ENCODE assay signal across 25 cellular contexts in the genomic region with DNA sequence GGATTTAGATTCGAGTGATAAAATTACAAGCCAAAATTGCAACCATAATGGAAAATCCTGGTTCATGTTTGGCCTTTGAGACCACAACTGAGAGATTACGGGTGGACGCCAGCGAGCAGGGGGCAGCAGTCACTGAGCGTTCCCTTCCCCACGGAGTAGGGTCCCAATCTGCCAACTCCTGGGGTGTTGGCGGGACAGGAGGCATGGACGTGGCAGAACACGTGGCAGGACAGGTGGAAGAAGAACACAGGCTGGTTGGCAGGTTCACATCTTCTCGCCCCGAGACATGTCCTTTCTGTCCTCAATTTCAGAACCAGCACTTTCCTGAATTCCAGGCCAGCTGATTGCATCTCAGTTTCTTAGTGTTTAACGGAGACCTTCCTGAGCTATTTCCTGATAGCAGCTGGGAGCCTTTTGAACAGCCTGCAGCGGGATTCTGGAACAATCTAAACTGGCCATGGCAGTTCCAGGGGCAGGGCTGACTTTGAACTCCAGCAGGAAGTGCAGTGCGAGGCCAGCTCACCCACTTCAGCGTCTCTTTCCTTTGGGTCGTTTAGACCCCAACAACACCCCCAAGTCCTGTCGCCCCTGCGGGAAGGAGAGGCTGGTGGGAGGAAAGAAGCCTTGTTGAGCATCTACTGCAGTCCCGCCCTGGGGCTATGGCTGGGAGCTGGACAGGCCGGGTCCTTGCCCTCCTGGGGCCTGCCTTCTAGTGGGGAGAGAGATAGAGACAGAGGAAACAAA.
"Had no signal": no experiment of that assay in that cellular context is flagged by ENCODE, and none has a peak within 500 bp of the region (broad histone marks: within the 10 kb centered on the region; RNA-seq: fewer than 3 reads in every experiment).

No MANE protein-coding gene starts in this region.

- H3K27ac ChIP-seq: esophagus squamous epithelium, gastroesophageal sphincter, neutrophil, ovary, psoas muscle, right atrium auricular region, spleen, testis had no signal

- H3K4me3 ChIP-seq: esophagus squamous epithelium, gastroesophageal sphincter, ovary, psoas muscle, right atrium auricular region, spleen, testis had no signal

- H3K9me3 Mint-ChIP-seq: natural killer cell had no signal

- ATAC-seq: activated CD4-positive, alpha-beta T cell treated with anti-CD3 and anti-CD28 coated beads for 36 hours; effector memory CD8-positive, alpha-beta T cell; left cardiac atrium; natural killer cell; psoas muscle had no signal

- H3K9me3 ChIP-seq: esophagus squamous epithelium, neutrophil, ovary, psoas muscle, testis had no signal

- H3K4me3 Mint-ChIP-seq: activated B cell treated with CpG ODN at 0.5 μM for 24 hours; activated CD4-positive, alpha-beta T cell treated with anti-CD3 and anti-CD28 coated beads for 36 hours; activated naive CD8-positive, alpha-beta T cell treated with anti-CD3 and anti-CD28 coated beads, Interleukin-2, amount 10 ng/mL, durations not matched to agents 7 days and 5 days; effector memory CD8-positive, alpha-beta T cell; natural killer cell; T-helper 1 cell treated with Interleukin-12 subunit alpha and Interleukin-12 subunit beta and Interleukin-4 antibody, amounts not matched to agents 30 μg/mL and 1 μg/mL, for 36 hours had no signal

- H3K4me1 ChIP-seq: esophagus squamous epithelium, psoas muscle, right atrium auricular region, spleen, testis had no signal

- DNase-seq: activated B cell treated with CpG ODN at 0.5 μM for 24 hours; activated CD4-positive, alpha-beta T cell treated with anti-CD3 and anti-CD28 coated beads for 36 hours; activated CD4-positive, alpha-beta T cell treated with anti-CD3 and anti-CD28 coated beads, Interleukin-2, amount 50 U/mL, for 48 hours; activated naive CD4-positive, alpha-beta T cell treated with Interleukin-2 at 50 U/mL for 16 hours; activated naive CD8-positive, alpha-beta T cell treated with anti-CD3 and anti-CD28 coated beads, Interleukin-2, amount 10 ng/mL, durations not matched to agents 7 days and 5 days; activated T-cell treated with anti-CD3 and anti-CD28 coated beads, Interleukin-2, amount 50 U/mL, for 48 hours; amniotic stem cell; effector memory CD8-positive, alpha-beta T cell; esophagus squamous epithelium; head of caudate nucleus; left cardiac atrium; midbrain; natural killer cell; ovary; psoas muscle; spleen; stimulated activated CD4-positive, alpha-beta T cell treated with anti-CD3 and anti-CD28 coated beads, Interleukin-4, amount 100 ng/mL, for 1 hour; stimulated activated naive CD4-positive, alpha-beta T cell; T1000; testis; trophoblast cell had no signal

- H3K4me1 Mint-ChIP-seq: activated B cell treated with CpG ODN at 0.5 μM for 24 hours; activated CD4-positive, alpha-beta T cell treated with anti-CD3 and anti-CD28 coated beads for 36 hours; activated naive CD8-positive, alpha-beta T cell treated with anti-CD3 and anti-CD28 coated beads, Interleukin-2, amount 10 ng/mL, durations not matched to agents 7 days and 5 days; natural killer cell had no signal

- H3K36me3 Mint-ChIP-seq: activated naive CD8-positive, alpha-beta T cell treated with anti-CD3 and anti-CD28 coated beads, Interleukin-2, amount 10 ng/mL, durations not matched to agents 7 days and 5 days; natural killer cell had no signal

- H3K27me3 ChIP-seq: gastroesophageal sphincter, ovary, right atrium auricular region, testis had no signal

- H3K36me3 ChIP-seq: esophagus squamous epithelium, gastroesophageal sphincter, neutrophil, ovary, right atrium auricular region, spleen had no signal

- H3K27ac Mint-ChIP-seq: activated B cell treated with CpG ODN at 0.5 μM for 24 hours; activated CD4-positive, alpha-beta T cell treated with anti-CD3 and anti-CD28 coated beads for 36 hours; activated naive CD8-positive, alpha-beta T cell treated with anti-CD3 and anti-CD28 coated beads, Interleukin-2, amount 10 ng/mL, durations not matched to agents 7 days and 5 days; effector memory CD8-positive, alpha-beta T cell; natural killer cell; T-helper 1 cell treated with Interleukin-12 subunit alpha and Interleukin-12 subunit beta and Interleukin-4 antibody, amounts not matched to agents 30 μg/mL and 1 μg/mL, for 36 hours had no signal
